ENCODE assay signal across 8 cellular contexts in genomic region chr1:18972531-18972930, GRCh38. TPM values are rescaled to one million over a fixed set of nuclear protein-coding genes. Genes with fewer than 3 reads are reported as not detected.
DNase-seq lines count a peak whose midpoint lies in the region; TF ChIP-seq lines count a peak whose summit lies in the region.

No MANE protein-coding gene starts in this region.

- no peak overlapping the region for H4K8ac ChIP-seq in H9 (replicated peaks; ENCODE audit: insufficient read length, low read depth, low read length)

- H3K18ac ChIP-seq in H9 (ENCODE audit: insufficient read length, low read depth, low read length) = no peak overlapping the region

- no peak overlapping the region for H3K27ac Mint-ChIP-seq in H9

- H3T11ph ChIP-seq in H9 (ENCODE audit: low read length) = no peak overlapping the region

- H3K23me2 ChIP-seq in H9 (ENCODE audit: insufficient read length, low read depth, low read length, poor library complexity, severe bottlenecking) = no peaks in the 10 kb centered on the region

- no peak overlapping the region for H4K5ac ChIP-seq in H9 (ENCODE audit: insufficient read length, low read depth, low read length)

- no peak overlapping the region for H2AFZ ChIP-seq in H9 (ENCODE audit: low read length)

- DNase-seq in NCI-H1105 treated with DMSO at 0.1 percent for 48 hours (lab: John Stamatoyannopoulos, UW) (peak; percentile 23), NCI-H1105 (lab: John Stamatoyannopoulos, UW) (no peak), OCI-M1 (lab: John Stamatoyannopoulos, UW) (peak; percentile 10), epithelial cell of esophagus (ENCODE audit: low read depth) (peak; percentile 43), retinal pigment epithelial cell (ENCODE audit: low read depth) (no peak), MG63 (no peak), H9 (no peak)
- DNase-seq in activated naive CD4-positive, alpha-beta T cell treated with Interleukin-2 at 50 U/mL for 16 hours = no peak

- no peak overlapping the region for H2BK20ac ChIP-seq in H9 (ENCODE audit: low read depth, low read length, poor library complexity, severe bottlenecking)

- no peak overlapping the region for H3K4me2 ChIP-seq in H9 (ENCODE audit: insufficient read depth, insufficient read length, low read length)

- no peak overlapping the region for H3K23ac ChIP-seq in H9 (ENCODE audit: insufficient read length, low read depth, low read length)

- H2BK120ac ChIP-seq in H9 (ENCODE audit: low read depth, low read length, poor library complexity, severe bottlenecking) = no peak overlapping the region

- H2BK15ac ChIP-seq in H9 (ENCODE audit: low read depth, low read length) = no peak overlapping the region

- no peak overlapping the region for H2BK12ac ChIP-seq in H9 (ENCODE audit: insufficient read length, low read depth, low read length)

- no peaks in the 10 kb centered on the region for H3K4me1 ChIP-seq in H9 (ENCODE audit: insufficient read depth, low read length)

- no peak overlapping the region for H3K9ac ChIP-seq in H9 (ENCODE audit: extremely low read depth, insufficient read length, low read length)

- H3K36me3 ChIP-seq in MG63 = no peaks in the 10 kb centered on the region

- H4K91ac ChIP-seq in H9 (ENCODE audit: insufficient read length, low read depth, low read length) = no peak overlapping the region

- no peak overlapping the region for H3K14ac ChIP-seq in H9 (ENCODE audit: insufficient read depth, low read length)

- H3K27me3 Mint-ChIP-seq in H9 (ENCODE audit: low read depth) = peaks cover 8% of the 10 kb centered on the region

- H2AK5ac ChIP-seq in H9 (ENCODE audit: insufficient read length, low read length) = no peak overlapping the region

- H3K79me1 ChIP-seq in H9 (ENCODE audit: insufficient read depth, low read depth, low read length, poor library complexity, severe bottlenecking) = no peaks in the 10 kb centered on the region

- no CpG with 5 or more reads among the region's 2 CpGs for WGBS in H9 (ENCODE audit: extremely low coverage, insufficient read length, low lambda C conversion rate)

- H3K36me3 Mint-ChIP-seq in H9 (ENCODE audit: insufficient read depth in 1 of 3, low read depth in 3 of 3) = no peaks in the 10 kb centered on the region

- no peak overlapping the region for H3K56ac ChIP-seq in H9 (ENCODE audit: insufficient read length, low read depth, low read length)

- H3K4me3 ChIP-seq in epithelial cell of esophagus (ENCODE audit: low read length) (no peak overlapping the region), retinal pigment epithelial cell (ENCODE audit: low read length) (no peak overlapping the region), MG63 (no peak overlapping the region)

- H3K9me3 ChIP-seq in MG63 = no peaks in the 10 kb centered on the region
- no peaks in the 10 kb centered on the region for H3K9me3 ChIP-seq in H9 (ENCODE audit: control insufficient read depth, low read depth, low read length)

- H3K4ac ChIP-seq in H9 (ENCODE audit: low read depth, low read length) = no peak overlapping the region

- H3K4me1 Mint-ChIP-seq in H9 = no peaks in the 10 kb centered on the region

- H4K20me1 ChIP-seq in H9 (ENCODE audit: control insufficient read depth, insufficient read depth, insufficient read length) = no peaks in the 10 kb centered on the region

- peak; percentile 38 for TF ChIP-seq CTCF in epithelial cell of esophagus (IDR thresholded peaks at IDR 0.05; ENCODE audit: insufficient read depth, low read depth, low read length, missing control alignments)
- peak; percentile 43 for TF ChIP-seq CTCF in retinal pigment epithelial cell (conservative IDR thresholded peaks at IDR 0.05; ENCODE audit: low read depth, low read length)
- no peak; the same call in 2 of the 3 replicates for TF ChIP-seq CTCF in H9 (conservative IDR thresholded peaks at IDR 0.05)

- no peak overlapping the region for H3K4me3 Mint-ChIP-seq in H9

- H3K9me3 Mint-ChIP-seq in H9 = no peaks in the 10 kb centered on the region

- no peak overlapping the region for H2BK5ac ChIP-seq in H9 (ENCODE audit: insufficient read length, low read length)

- no peak overlapping the region for H3K27ac ChIP-seq in H9 (ENCODE audit: insufficient read length, low read depth, low read length)

- no peaks in the 10 kb centered on the region for H3K79me2 ChIP-seq in H9 (ENCODE audit: insufficient read depth, low read length)

- no peaks in the 10 kb centered on the region for H3K27me3 ChIP-seq in MG63
- H3K27me3 ChIP-seq in H9 (ENCODE audit: insufficient read depth, low read length) = no peaks in the 10 kb centered on the region

RNA-seq across cellular contexts. Expression of gene IFFO2, which starts 16.1 kb away (rescaled TPM):
- 3.9 and 4.3 TPM in 2 replicates for total RNA-seq in MG63 (2014; rRNA removed; shearing (Covaris generic); ENCODE audit: low replicate concordance)
- 3.6 and 6.1 TPM in 2 replicates for total RNA-seq in H9 (2021)

Comparison
In these comparisons a context has a peak if more than half of its experiments do, and no peak if none do; other contexts are left out.
1. DNase-seq: peak in NCI-H1105 treated with DMSO at 0.1 percent for 48 hours (single experiment), OCI-M1 (single experiment) and epithelial cell of esophagus (single experiment); none in NCI-H1105 (single experiment), retinal pigment epithelial cell (single experiment), MG63 (single experiment), activated naive CD4-positive, alpha-beta T cell treated with Interleukin-2 at 50 U/mL for 16 hours (single experiment) and H9 (single experiment).